16 cellular contexts compared by ENCODE assay signal in genomic region chr16:86406056-86406455, GRCh38.
DNase-seq lines count a peak whose midpoint lies in the region; TF ChIP-seq lines count a peak whose summit lies in the region.
"Had no signal": no experiment of that assay in that cellular context is flagged by ENCODE, and none has a peak within 500 bp of the region (broad histone marks: within the 10 kb centered on the region; RNA-seq: fewer than 3 reads in every experiment).

No MANE protein-coding gene starts in this region.

- H3K27ac ChIP-seq in Karpas-422 (ENCODE audit: low read length) (no peak overlapping the region), substantia nigra (ENCODE audit: low read depth, low read length, poor library complexity, severe bottlenecking) (no peak overlapping the region)
- H3K27ac ChIP-seq: C4-2B, GM23248 had no signal

- DNase-seq in Karpas-422 = peak; percentile 10
- peak; percentile 36 for DNase-seq in choroid plexus epithelial cell (ENCODE audit: low read depth)
- peak; percentile 38 for DNase-seq in fibroblast of pulmonary artery (ENCODE audit: low read depth)
- no peak for DNase-seq in substantia nigra (lab: John Stamatoyannopoulos, UW)
- no peak for DNase-seq in H4 (ENCODE audit: low spot score)
- DNase-seq in NCI-H69 (lab: John Stamatoyannopoulos, UW) = no peak
- DNase-seq: ACHN; AML-193; Caco-2; CD4-positive, alpha-beta T cell; DMS79; GDM1; GM23248; H7; HFFc6 had no signal

- no peak overlapping the region for H3K4me2 ChIP-seq in Karpas-422 (ENCODE audit: low read depth, low read length, poor library complexity, severe bottlenecking)

- H3K4me3 ChIP-seq in Karpas-422 (ENCODE audit: low read length) (no peak overlapping the region), choroid plexus epithelial cell (ENCODE audit: low read depth, low read length) (no peak overlapping the region), fibroblast of pulmonary artery (replicated peaks; ENCODE audit: low read depth, low read length) (no peak overlapping the region)
- H3K4me3 ChIP-seq: GM23248 had no signal

- H3K9me3 ChIP-seq in Karpas-422 (ENCODE audit: low read length) = no peaks in the 10 kb centered on the region
- H3K9me3 ChIP-seq: Caco-2 had no signal

- H3K4me1 ChIP-seq in Karpas-422 (ENCODE audit: low read length) = no peaks in the 10 kb centered on the region

- no peaks in the 10 kb centered on the region for H3K36me3 ChIP-seq in Karpas-422 (ENCODE audit: insufficient read depth, low read length)

- H3K79me2 ChIP-seq in Karpas-422 (ENCODE audit: low read length) = no peaks in the 10 kb centered on the region

- no peak overlapping the region for H3K9ac ChIP-seq in Karpas-422 (ENCODE audit: low read length)
- H3K9ac ChIP-seq: GM23248 had no signal

- H3K9me2 ChIP-seq in Karpas-422 (replicated peaks; ENCODE audit: insufficient read depth, low read length) = no peaks in the 10 kb centered on the region

- no peak for TF ChIP-seq CTCF in choroid plexus epithelial cell (conservative IDR thresholded peaks at IDR 0.05; ENCODE audit: low read depth, low read length)
- no peak for TF ChIP-seq CTCF in fibroblast of pulmonary artery (IDR thresholded peaks at IDR 0.05; ENCODE audit: low read length, missing control alignments)

- no peaks in the 10 kb centered on the region for H3K27me3 ChIP-seq in Karpas-422 (ENCODE audit: low read length)

- no peak overlapping the region for H2AFZ ChIP-seq in Karpas-422 (ENCODE audit: low read length)
- H2AFZ ChIP-seq: GM23248 had no signal

- H4K20me1 ChIP-seq in Karpas-422 (ENCODE audit: insufficient read depth, low read depth, low read length) = no peaks in the 10 kb centered on the region

Comparison
In these comparisons a context has a peak if more than half of its experiments do, and no peak if none do; other contexts are left out.
1. DNase-seq: peak in Karpas-422 (single experiment), choroid plexus epithelial cell (single experiment) and fibroblast of pulmonary artery (single experiment); none in substantia nigra (0 of 49), H4 (single experiment) and NCI-H69 (single experiment).